Comparison of ENCODE assay signal across 19 cellular contexts in genomic region chr3:44111482-44111881, GRCh38.
DNase-seq lines count a peak whose midpoint lies in the region; ATAC-seq, FAIRE-seq and TF ChIP-seq lines count a peak whose summit lies in the region.
"Had no signal": no experiment of that assay in that cellular context is flagged by ENCODE, and none has a peak within 500 bp of the region (broad histone marks: within the 10 kb centered on the region; RNA-seq: fewer than 3 reads in every experiment).

No MANE protein-coding gene starts in this region.

- no peak for ATAC-seq in upper lobe of left lung (ENCODE audit: low FRiP score in 2 of 2)
- ATAC-seq: GM23338, HCT116 had no signal

- no peak overlapping the region for H3K4me3 Mint-ChIP-seq in Calu3 (ENCODE audit: low read depth, unreplicated experiment)
- H3K4me3 Mint-ChIP-seq in activated CD4-positive, alpha-beta T cell treated with anti-CD3 and anti-CD28 coated beads, Interleukin-2, amount 10 ng/mL, durations not matched to agents 24 days and 14 days: no peak overlapping the region
- H3K4me3 Mint-ChIP-seq: CD14-positive monocyte; CD4-positive, alpha-beta memory T cell; GM23338 had no signal

- intact Hi-C loops in Calu3 (cut with micrococcal nuclease; ENCODE audit: unreplicated experiment): no loop called here
- intact Hi-C loops in activated CD4-positive, alpha-beta T cell treated with anti-CD3 and anti-CD28 coated beads, Interleukin-2, amount 10 ng/mL, durations not matched to agents 24 days and 14 days (cut with micrococcal nuclease): no loop called here

- no peaks in the 10 kb centered on the region for H3K9me3 Mint-ChIP-seq in Calu3 (ENCODE audit: low read depth, unreplicated experiment)
- H3K9me3 Mint-ChIP-seq in activated CD4-positive, alpha-beta T cell treated with anti-CD3 and anti-CD28 coated beads, Interleukin-2, amount 10 ng/mL, durations not matched to agents 24 days and 14 days: no peaks in the 10 kb centered on the region
- H3K9me3 Mint-ChIP-seq: GM23338 had no signal

- H3K4me1 ChIP-seq in keratinocyte (ENCODE audit: control insufficient read depth, extremely low read depth, insufficient read depth, low read length): peaks cover 12% of the 10 kb centered on the region
- no peaks in the 10 kb centered on the region for H3K4me1 ChIP-seq in upper lobe of left lung
- H3K4me1 ChIP-seq: BLaER1 had no signal

- no peak overlapping the region for H3K9ac ChIP-seq in keratinocyte (ENCODE audit: control insufficient read depth, extremely low read depth, insufficient read depth, low read length)
- H3K9ac ChIP-seq: BLaER1 had no signal

- H3K9me1 ChIP-seq in keratinocyte (ENCODE audit: control insufficient read depth, extremely low read depth, insufficient read depth, low read length): no peaks in the 10 kb centered on the region

- no peak overlapping the region for H2AFZ ChIP-seq in keratinocyte (ENCODE audit: control insufficient read depth, low read length)
- H2AFZ ChIP-seq: GM23338 had no signal

- no peaks in the 10 kb centered on the region for H3K27me3 Mint-ChIP-seq in Calu3 (ENCODE audit: unreplicated experiment)
- H3K27me3 Mint-ChIP-seq in activated CD4-positive, alpha-beta T cell treated with anti-CD3 and anti-CD28 coated beads, Interleukin-2, amount 10 ng/mL, durations not matched to agents 24 days and 14 days: peaks cover 11% of the 10 kb centered on the region

- 83 to 92% methylated on average over 2 of the region's 2 CpGs for WGBS in upper lobe of left lung, 2 donors

- peaks cover 7% of the 10 kb centered on the region for H3K36me3 Mint-ChIP-seq in Calu3 (ENCODE audit: insufficient read depth, unreplicated experiment)
- no peaks in the 10 kb centered on the region for H3K36me3 Mint-ChIP-seq in activated CD4-positive, alpha-beta T cell treated with anti-CD3 and anti-CD28 coated beads, Interleukin-2, amount 10 ng/mL, durations not matched to agents 24 days and 14 days (ENCODE audit: low read depth)
- H3K36me3 Mint-ChIP-seq: CD14-positive monocyte; CD4-positive, alpha-beta memory T cell had no signal

- no peaks in the 10 kb centered on the region for H3K9me3 ChIP-seq in keratinocyte (ENCODE audit: control insufficient read depth, low read depth, low read length)
- no peaks in the 10 kb centered on the region for H3K9me3 ChIP-seq in upper lobe of left lung
- H3K9me3 ChIP-seq: BLaER1 had no signal

- no TSS peak for BruUV-seq in Calu3 (replicated peaks; lab: Mats Ljungman, UMichigan)

- no peaks in the 10 kb centered on the region for H4K20me1 ChIP-seq in keratinocyte (ENCODE audit: control insufficient read depth, extremely low read depth, insufficient read depth, low read length)
- H4K20me1 ChIP-seq: BLaER1 had no signal

- dilution Hi-C loops in keratinocyte (cut with MboI; ENCODE audit: extremely low pct_ligation_motif_present, low sequenced_read_pairs): no loop called here

- CTCF ChIA-PET in Calu3 (lab: Charles Lee): no interaction called here

- H3K79me2 ChIP-seq in keratinocyte (ENCODE audit: control insufficient read depth, insufficient read depth, low read length): no peaks in the 10 kb centered on the region

- H3K4me1 Mint-ChIP-seq in Calu3 (ENCODE audit: low read depth, unreplicated experiment): no peaks in the 10 kb centered on the region
- H3K4me1 Mint-ChIP-seq in activated CD4-positive, alpha-beta T cell treated with anti-CD3 and anti-CD28 coated beads, Interleukin-2, amount 10 ng/mL, durations not matched to agents 24 days and 14 days: no peaks in the 10 kb centered on the region
- H3K4me1 Mint-ChIP-seq: CD14-positive monocyte; CD4-positive, alpha-beta memory T cell had no signal

- no peak for TF ChIP-seq POLR2A in upper lobe of left lung (IDR thresholded peaks at IDR 0.05)

- H3K4me2 ChIP-seq in keratinocyte (ENCODE audit: control insufficient read depth, extremely low read depth, insufficient read depth, low read depth, low read length): no peak overlapping the region
- H3K4me2 ChIP-seq: BLaER1, GM23338 had no signal

- no peak for TF ChIP-seq EP300 in upper lobe of left lung (IDR thresholded peaks at IDR 0.05)

- H3K27ac ChIP-seq in keratinocyte (ENCODE audit: control insufficient read depth, insufficient read depth, low read length) (no peak overlapping the region), upper lobe of left lung (no peak overlapping the region)
- H3K27ac ChIP-seq: BLaER1 had no signal

- peak; percentile 5 for FAIRE-seq in keratinocyte (lab: Jason Lieb, UNC)
- FAIRE-seq: H54, HTR-8/SVneo had no signal

- TF ChIP-seq CTCF in epithelial cell of esophagus (IDR thresholded peaks at IDR 0.05; ENCODE audit: insufficient read depth, low read depth, low read length, missing control alignments) (no peak), keratinocyte (optimal IDR thresholded peaks at IDR 0.05 in 1 of 3, IDR thresholded peaks at IDR 0.05 in 1 of 3, conservative IDR thresholded peaks at IDR 0.05 in 1 of 3; ENCODE audit: extremely low read depth in 1 of 3, insufficient read depth in 2 of 3, low read length in 3 of 3) (no peak), Calu3 (IDR thresholded peaks at IDR 0.05; ENCODE audit: unreplicated experiment) (no peak), upper lobe of left lung (IDR thresholded peaks at IDR 0.05) (no peak)

- H3K36me3 ChIP-seq in keratinocyte (ENCODE audit: control insufficient read depth in 2 of 2, extremely low read depth in 1 of 2, insufficient read depth in 2 of 2, low read length in 2 of 2) (no peaks in the 10 kb centered on the region), upper lobe of left lung (no peaks in the 10 kb centered on the region)
- H3K36me3 ChIP-seq: BLaER1 had no signal

- H3K27ac Mint-ChIP-seq in Calu3 (ENCODE audit: unreplicated experiment): no peak overlapping the region
- no peak overlapping the region for H3K27ac Mint-ChIP-seq in activated CD4-positive, alpha-beta T cell treated with anti-CD3 and anti-CD28 coated beads, Interleukin-2, amount 10 ng/mL, durations not matched to agents 24 days and 14 days
- H3K27ac Mint-ChIP-seq: CD14-positive monocyte, GM23338 had no signal

- no peaks in the 10 kb centered on the region for H3K27me3 ChIP-seq in keratinocyte (ENCODE audit: control insufficient read depth, extremely low read depth, insufficient read depth, low read length)
- H3K27me3 ChIP-seq in upper lobe of left lung: no peaks in the 10 kb centered on the region
- H3K27me3 ChIP-seq: BLaER1 had no signal

- DNase-seq in EL (peak; percentile 41), M059J (ENCODE audit: low read depth) (peak; percentile 40), epithelial cell of esophagus (ENCODE audit: low read depth) (peak; percentile 41), keratinocyte (ENCODE audit: low read depth, low spot score) (no peak), Calu3 (no peak), NCI-H1436 (lab: John Stamatoyannopoulos, UW) (no peak), upper lobe of left lung (no peak)
- no peak for DNase-seq in activated CD4-positive, alpha-beta T cell treated with anti-CD3 and anti-CD28 coated beads, Interleukin-2, amount 10 ng/mL, durations not matched to agents 24 days and 14 days
- DNase-seq: 8988T; CD4-positive, alpha-beta memory T cell; DMS79 treated with DMSO at 0.1 percent for 48 hours; GDM1; IMR-90 had no signal

- no peak overlapping the region for H3K4me3 ChIP-seq in epithelial cell of esophagus (ENCODE audit: low read length)
- H3K4me3 ChIP-seq in keratinocyte (ENCODE audit: control insufficient read depth in 2 of 3, extremely low read depth in 1 of 3, insufficient read depth in 2 of 3, low read depth in 1 of 3, low read length in 3 of 3): no peak overlapping the region
- H3K4me3 ChIP-seq in upper lobe of left lung: no peak overlapping the region
- H3K4me3 ChIP-seq: BLaER1, GM23338 had no signal

Comparison
In these comparisons a context has a peak if more than half of its experiments do, and no peak if none do; other contexts are left out.
1. DNase-seq: peak in EL (single experiment), M059J (single experiment) and epithelial cell of esophagus (single experiment); none in keratinocyte (single experiment), Calu3 (single experiment), NCI-H1436 (single experiment), upper lobe of left lung (0 of 2) and activated CD4-positive, alpha-beta T cell treated with anti-CD3 and anti-CD28 coated beads, Interleukin-2, amount 10 ng/mL, durations not matched to agents 24 days and 14 days (single experiment).